ENCODE assay signal across 26 cellular contexts in the genomic region with DNA sequence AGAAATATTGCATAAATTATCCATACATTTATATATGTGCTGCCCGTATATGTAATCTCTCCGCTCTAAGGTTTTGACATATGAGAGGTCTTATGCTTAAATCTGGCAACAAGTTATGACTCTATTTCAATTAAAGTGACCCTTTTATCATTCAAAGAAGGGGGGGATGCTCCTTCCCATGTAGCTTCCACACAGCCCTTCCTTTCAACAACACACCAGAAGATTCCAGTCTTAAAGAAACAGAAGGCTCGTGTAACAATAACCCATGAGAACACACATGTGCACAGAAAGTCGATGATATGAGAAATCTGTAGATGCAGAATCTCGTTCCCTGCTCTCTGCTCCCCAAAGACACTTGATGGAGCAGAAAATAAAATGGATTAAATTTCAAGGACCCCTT. TPM values are rescaled to one million over a fixed set of nuclear protein-coding genes. Genes with fewer than 3 reads are reported as not detected.
"Had no signal": no experiment of that assay in that cellular context is flagged by ENCODE, and none has a peak within 500 bp of the region (broad histone marks: within the 10 kb centered on the region; RNA-seq: fewer than 3 reads in every experiment).

No MANE protein-coding gene starts in this region.

- DNase-seq: colonic mucosa; cortex of kidney; effector CD8-positive, alpha-beta T cell; effector memory CD8-positive, alpha-beta T cell; endodermal cell; erythroblast; esophagus squamous epithelium; foreskin fibroblast; foreskin melanocyte; gastrocnemius medialis; hypothalamus; immature natural killer cell; islet precursor cell; kidney glomerular epithelial cell; left colon; mesenchymal stem cell; mucosa of descending colon had no signal

- ATAC-seq: effector memory CD8-positive, alpha-beta T cell; esophagus mucosa; gastrocnemius medialis; left colon; left lobe of liver; mucosa of descending colon had no signal

- H3K36me3 Mint-ChIP-seq: immature natural killer cell, mesothelial cell of epicardium had no signal

- H3K4me1 ChIP-seq: colonic mucosa, esophagus squamous epithelium, gastrocnemius medialis, lower lobe of right lung had no signal

- H3K27me3 ChIP-seq: colonic mucosa, esophagus squamous epithelium, gastrocnemius medialis, heart left ventricle, hepatocyte had no signal

- H3K36me3 ChIP-seq: colonic mucosa, esophagus squamous epithelium, gastrocnemius medialis, heart left ventricle, left ventricle myocardium inferior, lower lobe of right lung had no signal

- H3K4me3 ChIP-seq: colonic mucosa, esophagus squamous epithelium, gastrocnemius medialis, heart left ventricle, hepatocyte, left ventricle myocardium inferior, lower lobe of right lung, mucosa of descending colon had no signal

- H3K27ac ChIP-seq: colonic mucosa, epithelial cell of prostate, esophagus squamous epithelium, gastrocnemius medialis, hepatocyte, left ventricle myocardium inferior, lower lobe of right lung had no signal

- H3K4me3 Mint-ChIP-seq: dendritic cell treated with granulocyte-macrophage colony-stimulating factor and Interleukin-4, amounts not matched to agents 40 ng/mL and 50 ng/mL, for 4 days; effector memory CD8-positive, alpha-beta T cell; endodermal cell; immature natural killer cell; mesothelial cell of epicardium had no signal

- H3K27ac Mint-ChIP-seq: effector memory CD8-positive, alpha-beta T cell; endodermal cell; immature natural killer cell had no signal

- H3K9me3 ChIP-seq: colonic mucosa, gastrocnemius medialis had no signal

- H3K4me1 Mint-ChIP-seq: immature natural killer cell had no signal

RNA-seq across cellular contexts. Expression of gene MAP1LC3B2, which starts 24.1 kb away (rescaled TPM):
- total RNA-seq: hepatocyte, left lobe of liver had no signal
